Comparison of ENCODE assay signal across 21 cellular contexts in genomic region chr11:69427906-69428880, GRCh38. TPM values are rescaled to one million over a fixed set of nuclear protein-coding genes. Genes with fewer than 3 reads are reported as not detected.
"Had no signal": no experiment of that assay in that cellular context is flagged by ENCODE, and none has a peak within 500 bp of the region (broad histone marks: within the 10 kb centered on the region; RNA-seq: fewer than 3 reads in every experiment).

No MANE protein-coding gene starts in this region.

- H3K9ac ChIP-seq: neural progenitor cell had no signal

- H2AFZ ChIP-seq: neural progenitor cell had no signal

- H3K4me2 ChIP-seq: neural progenitor cell had no signal

- ATAC-seq: mucosa of descending colon; stimulated activated naive CD8-positive, alpha-beta T cell treated with anti-CD3 and anti-CD28 coated beads, Interleukin-15, Interleukin-2, amounts not matched to agents 100 U/mL and 50 U/mL, for 24 hours had no signal

- H3K36me3 ChIP-seq: colonic mucosa, neural progenitor cell, ovary, suprapubic skin, transverse colon, WERI-Rb-1 had no signal

- H3K27ac ChIP-seq: colonic mucosa, neural progenitor cell, ovary, suprapubic skin, transverse colon, WERI-Rb-1 had no signal

- H3K4me3 ChIP-seq: colonic mucosa, mucosa of descending colon, neural progenitor cell, ovary, suprapubic skin, transverse colon had no signal

- H3K9me3 ChIP-seq: colonic mucosa, ovary had no signal

- H3K27me3 ChIP-seq: colonic mucosa, neural progenitor cell, ovary, suprapubic skin, transverse colon had no signal

- DNase-seq: activated CD4-positive, alpha-beta T cell treated with anti-CD3 and anti-CD28 coated beads for 1 hour; activated CD4-positive, alpha-beta T cell treated with anti-CD3 and anti-CD28 coated beads, Interleukin-2, amount 50 U/mL, for 4 hours; activated gamma-delta T cell treated with Interleukin-2 at 50 U/mL for 16 hours; activated naive CD8-positive, alpha-beta T cell treated with anti-CD3 and anti-CD28 coated beads for 36 hours; central memory CD4-positive, alpha-beta T cell; colonic mucosa; erythroblast; foreskin melanocyte; naive B cell; stimulated activated CD4-positive, alpha-beta T cell treated with anti-CD3 and anti-CD28 coated beads, Interleukin-2, amount 100 ng/mL, for 24 hours; stimulated activated naive CD8-positive, alpha-beta T cell treated with anti-CD3 and anti-CD28 coated beads, Interleukin-15, Interleukin-2, amounts not matched to agents 100 U/mL and 50 U/mL, for 24 hours; SW 1271; T-helper 2 cell; transverse colon; WERI-Rb-1 had no signal

- H3K4me1 ChIP-seq: colonic mucosa, transverse colon had no signal

- FAIRE-seq: keratinocyte had no signal

RNA-seq across cellular contexts. Expression of gene LINC01488, which starts 53.3 kb away (rescaled TPM):
- total RNA-seq: activated naive CD8-positive, alpha-beta T cell treated with anti-CD3 and anti-CD28 coated beads for 36 hours; activated T-helper 1 cell treated with anti-CD3 and anti-CD28 coated beads, Interleukin-12 subunit alpha, Interleukin-12 subunit beta, Interleukin-2, Interleukin-4 antibody, amounts not matched to agents 30 ng/mL and 10 ng/mL and 1 ng/mL, durations not matched to agents 14 hours and 24 hours and 36 hours; colonic mucosa; mucosa of descending colon; ovary; suprapubic skin; transverse colon had no signal
- polyA plus RNA-seq: keratinocyte, ovary had no signal
